In the genomic region with DNA sequence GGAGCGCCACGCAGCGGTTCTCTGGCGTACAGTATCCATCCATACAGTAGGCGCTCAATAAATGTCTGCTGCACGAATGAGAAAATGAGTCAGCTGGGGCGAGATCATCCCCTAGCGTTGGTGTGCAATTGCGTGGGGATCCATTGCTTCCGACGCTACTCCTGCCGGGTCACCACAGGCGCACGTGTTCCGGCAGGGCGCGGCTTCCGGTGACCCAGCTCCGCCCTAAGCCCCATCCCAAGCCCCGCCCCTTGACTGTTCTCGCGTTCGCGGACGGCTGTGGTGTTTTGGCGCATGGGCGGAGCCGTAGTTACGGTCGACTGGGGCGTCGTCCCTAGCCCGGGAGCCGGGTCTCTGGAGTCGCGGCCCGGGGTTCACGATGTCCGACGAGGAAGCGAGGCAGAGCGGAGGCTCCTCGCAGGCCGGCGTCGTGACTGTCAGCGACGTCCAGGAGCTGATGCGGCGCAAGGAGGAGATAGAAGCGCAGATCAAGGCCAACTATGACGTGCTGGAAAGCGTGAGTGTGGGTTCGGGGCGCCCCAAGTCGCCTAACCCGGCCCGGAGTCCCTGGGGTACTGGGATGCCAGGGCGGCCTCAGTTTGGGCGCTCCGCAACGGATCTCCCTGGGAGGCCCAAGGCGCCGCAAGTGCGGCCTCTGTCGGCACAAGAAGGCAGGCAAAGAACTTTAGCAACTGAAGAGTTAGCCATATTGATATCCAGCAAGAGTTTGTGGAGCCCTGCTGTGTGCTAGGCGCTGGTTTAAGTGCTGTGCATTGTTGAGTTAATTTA, we compare ENCODE assay signal across 1 cellular context.
TF ChIP-seq lines count a peak whose summit lies in the region.

A gene with protein sequence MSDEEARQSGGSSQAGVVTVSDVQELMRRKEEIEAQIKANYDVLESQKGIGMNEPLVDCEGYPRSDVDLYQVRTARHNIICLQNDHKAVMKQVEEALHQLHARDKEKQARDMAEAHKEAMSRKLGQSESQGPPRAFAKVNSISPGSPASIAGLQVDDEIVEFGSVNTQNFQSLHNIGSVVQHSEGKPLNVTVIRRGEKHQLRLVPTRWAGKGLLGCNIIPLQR (plus strand): TSS at position 313 of the 789 bp plus-strand sequence. CDS start 67 bp downstream, at position 380.

TF ChIP-seq in H1, 55 proteins besides CTCF, POLR2A, EP300 and RAD21 (continues in another document):
- TF ChIP-seq, protein P1, sequence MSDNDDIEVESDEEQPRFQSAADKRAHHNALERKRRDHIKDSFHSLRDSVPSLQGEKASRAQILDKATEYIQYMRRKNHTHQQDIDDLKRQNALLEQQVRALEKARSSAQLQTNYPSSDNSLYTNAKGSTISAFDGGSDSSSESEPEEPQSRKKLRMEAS (IDR thresholded peaks at IDR 0.05) = peak; percentile 99
- no peak for TF ChIP-seq RNF2 (IDR thresholded peaks at IDR 0.05; ENCODE audit: borderline replicate concordance, low read depth, low read length, missing control alignments, poor library complexity, severe bottlenecking)
- no peak for TF ChIP-seq ZNF274 (IDR thresholded peaks at IDR 0.05; ENCODE audit: borderline replicate concordance, extremely low read depth, low read length)
- peak in 1 of 2 experiments; percentile 71; a peak in 2 of 4 replicates for TF ChIP-seq HDAC2 (IDR thresholded peaks at IDR 0.05; ENCODE audit: borderline replicate concordance in 1 of 2, low read depth in 2 of 2, low read length in 2 of 2)
- TF ChIP-seq USF2 (IDR thresholded peaks at IDR 0.05; ENCODE audit: low read length) = peak; percentile 80
- TF ChIP-seq SAP30 (IDR thresholded peaks at IDR 0.05; ENCODE audit: insufficient read depth, insufficient replicate concordance, low read length) = no peak
- TF ChIP-seq SRF (IDR thresholded peaks at IDR 0.05; ENCODE audit: low read depth, low read length) = no peak
- TF ChIP-seq SUZ12 (IDR thresholded peaks at IDR 0.05; ENCODE audit: low read length) = no peak
- TF ChIP-seq RBBP5 (IDR thresholded peaks at IDR 0.05; ENCODE audit: borderline replicate concordance, low read depth, low read length) = no peak
- no peak for TF ChIP-seq HDAC6 (IDR thresholded peaks at IDR 0.05; ENCODE audit: low read depth, low read length)
- no peak for TF ChIP-seq KDM5A (IDR thresholded peaks at IDR 0.05; ENCODE audit: low read length)
- TF ChIP-seq TEAD4 (IDR thresholded peaks at IDR 0.05; ENCODE audit: low read depth, low read length) = peak; percentile 53; the same call in 1 of the 2 replicates
- no peak for TF ChIP-seq BRCA1 (IDR thresholded peaks at IDR 0.05; ENCODE audit: low read depth, low read length)
- TF ChIP-seq YY1 (IDR thresholded peaks at IDR 0.05; ENCODE audit: low read depth, low read length) = peak; percentile 85
- no peak for TF ChIP-seq FOSL1 (IDR thresholded peaks at IDR 0.05; ENCODE audit: insufficient read depth, low read depth, low read length)
- TF ChIP-seq SP1 (IDR thresholded peaks at IDR 0.05; ENCODE audit: low read depth, low read length) = peak; percentile 78; the same call in 1 of the 2 replicates
- peak; percentile 69; the same call in 1 of the 2 replicates for TF ChIP-seq TAF1 (IDR thresholded peaks at IDR 0.05; ENCODE audit: low read depth, low read length)
- TF ChIP-seq JUN (IDR thresholded peaks at IDR 0.05; ENCODE audit: low read depth, low read length) = 0 out of 2 replicates have a peak, but pooled peaks have one; percentile 24
- TF ChIP-seq GTF2F1 (IDR thresholded peaks at IDR 0.05; ENCODE audit: borderline replicate concordance, low read depth, low read length) = no peak
- no peak for TF ChIP-seq EGR1 (IDR thresholded peaks at IDR 0.05; ENCODE audit: borderline replicate concordance, low read depth, low read length)
- TF ChIP-seq BCL11A (IDR thresholded peaks at IDR 0.05; ENCODE audit: low read depth in 2 of 2, low read length in 2 of 2) = peak; percentile 56
- TF ChIP-seq, protein P2, sequence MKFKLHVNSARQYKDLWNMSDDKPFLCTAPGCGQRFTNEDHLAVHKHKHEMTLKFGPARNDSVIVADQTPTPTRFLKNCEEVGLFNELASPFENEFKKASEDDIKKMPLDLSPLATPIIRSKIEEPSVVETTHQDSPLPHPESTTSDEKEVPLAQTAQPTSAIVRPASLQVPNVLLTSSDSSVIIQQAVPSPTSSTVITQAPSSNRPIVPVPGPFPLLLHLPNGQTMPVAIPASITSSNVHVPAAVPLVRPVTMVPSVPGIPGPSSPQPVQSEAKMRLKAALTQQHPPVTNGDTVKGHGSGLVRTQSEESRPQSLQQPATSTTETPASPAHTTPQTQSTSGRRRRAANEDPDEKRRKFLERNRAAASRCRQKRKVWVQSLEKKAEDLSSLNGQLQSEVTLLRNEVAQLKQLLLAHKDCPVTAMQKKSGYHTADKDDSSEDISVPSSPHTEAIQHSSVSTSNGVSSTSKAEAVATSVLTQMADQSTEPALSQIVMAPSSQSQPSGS (IDR thresholded peaks at IDR 0.05; ENCODE audit: low read length) = no peak; the same call in 1 of the 2 replicates
- no peak for TF ChIP-seq CBX8 (IDR thresholded peaks at IDR 0.05; ENCODE audit: borderline replicate concordance, low read depth, low read length)
- peak; percentile 72 for TF ChIP-seq TBP (IDR thresholded peaks at IDR 0.05; ENCODE audit: low read depth, low read length)
- 0 out of 2 replicates have a peak, but pooled peaks have one; percentile 22 for TF ChIP-seq SP4 (IDR thresholded peaks at IDR 0.05; ENCODE audit: low read length)
- TF ChIP-seq NRF1 (IDR thresholded peaks at IDR 0.05; ENCODE audit: low read depth, low read length) = no peak
- no peak for TF ChIP-seq RXRA (IDR thresholded peaks at IDR 0.05; ENCODE audit: insufficient read depth, low read depth, low read length)
- TF ChIP-seq CREB1 (IDR thresholded peaks at IDR 0.05) = peak; percentile 52
- no peak for TF ChIP-seq RFX5 (IDR thresholded peaks at IDR 0.05; ENCODE audit: borderline replicate concordance, low read depth, low read length)
- no peak for TF ChIP-seq CTBP2 (IDR thresholded peaks at IDR 0.05; ENCODE audit: borderline replicate concordance, insufficient read depth, insufficient read length, low read length)
- peak; percentile 22 to 53; a peak in 2 of 4 replicates for TF ChIP-seq SIN3A (conservative IDR thresholded peaks at IDR 0.05 in 1 of 2, IDR thresholded peaks at IDR 0.05 in 1 of 2; ENCODE audit: low read depth in 1 of 2, low read length in 2 of 2)
- no peak for TF ChIP-seq SP2 (IDR thresholded peaks at IDR 0.05; ENCODE audit: low read length)
- TF ChIP-seq ASH2L (IDR thresholded peaks at IDR 0.05; ENCODE audit: low read length) = peak; percentile 98
- TF ChIP-seq TCF12 (IDR thresholded peaks at IDR 0.05; ENCODE audit: low read depth, low read length) = 0 out of 2 replicates have a peak, but pooled peaks have one; percentile 50
- no peak for TF ChIP-seq CHD1 (IDR thresholded peaks at IDR 0.05; ENCODE audit: low read depth, low read length)
- no peak for TF ChIP-seq EZH2 (IDR thresholded peaks at IDR 0.05; ENCODE audit: low read depth, low read length, severe bottlenecking)
- TF ChIP-seq, protein P3, sequence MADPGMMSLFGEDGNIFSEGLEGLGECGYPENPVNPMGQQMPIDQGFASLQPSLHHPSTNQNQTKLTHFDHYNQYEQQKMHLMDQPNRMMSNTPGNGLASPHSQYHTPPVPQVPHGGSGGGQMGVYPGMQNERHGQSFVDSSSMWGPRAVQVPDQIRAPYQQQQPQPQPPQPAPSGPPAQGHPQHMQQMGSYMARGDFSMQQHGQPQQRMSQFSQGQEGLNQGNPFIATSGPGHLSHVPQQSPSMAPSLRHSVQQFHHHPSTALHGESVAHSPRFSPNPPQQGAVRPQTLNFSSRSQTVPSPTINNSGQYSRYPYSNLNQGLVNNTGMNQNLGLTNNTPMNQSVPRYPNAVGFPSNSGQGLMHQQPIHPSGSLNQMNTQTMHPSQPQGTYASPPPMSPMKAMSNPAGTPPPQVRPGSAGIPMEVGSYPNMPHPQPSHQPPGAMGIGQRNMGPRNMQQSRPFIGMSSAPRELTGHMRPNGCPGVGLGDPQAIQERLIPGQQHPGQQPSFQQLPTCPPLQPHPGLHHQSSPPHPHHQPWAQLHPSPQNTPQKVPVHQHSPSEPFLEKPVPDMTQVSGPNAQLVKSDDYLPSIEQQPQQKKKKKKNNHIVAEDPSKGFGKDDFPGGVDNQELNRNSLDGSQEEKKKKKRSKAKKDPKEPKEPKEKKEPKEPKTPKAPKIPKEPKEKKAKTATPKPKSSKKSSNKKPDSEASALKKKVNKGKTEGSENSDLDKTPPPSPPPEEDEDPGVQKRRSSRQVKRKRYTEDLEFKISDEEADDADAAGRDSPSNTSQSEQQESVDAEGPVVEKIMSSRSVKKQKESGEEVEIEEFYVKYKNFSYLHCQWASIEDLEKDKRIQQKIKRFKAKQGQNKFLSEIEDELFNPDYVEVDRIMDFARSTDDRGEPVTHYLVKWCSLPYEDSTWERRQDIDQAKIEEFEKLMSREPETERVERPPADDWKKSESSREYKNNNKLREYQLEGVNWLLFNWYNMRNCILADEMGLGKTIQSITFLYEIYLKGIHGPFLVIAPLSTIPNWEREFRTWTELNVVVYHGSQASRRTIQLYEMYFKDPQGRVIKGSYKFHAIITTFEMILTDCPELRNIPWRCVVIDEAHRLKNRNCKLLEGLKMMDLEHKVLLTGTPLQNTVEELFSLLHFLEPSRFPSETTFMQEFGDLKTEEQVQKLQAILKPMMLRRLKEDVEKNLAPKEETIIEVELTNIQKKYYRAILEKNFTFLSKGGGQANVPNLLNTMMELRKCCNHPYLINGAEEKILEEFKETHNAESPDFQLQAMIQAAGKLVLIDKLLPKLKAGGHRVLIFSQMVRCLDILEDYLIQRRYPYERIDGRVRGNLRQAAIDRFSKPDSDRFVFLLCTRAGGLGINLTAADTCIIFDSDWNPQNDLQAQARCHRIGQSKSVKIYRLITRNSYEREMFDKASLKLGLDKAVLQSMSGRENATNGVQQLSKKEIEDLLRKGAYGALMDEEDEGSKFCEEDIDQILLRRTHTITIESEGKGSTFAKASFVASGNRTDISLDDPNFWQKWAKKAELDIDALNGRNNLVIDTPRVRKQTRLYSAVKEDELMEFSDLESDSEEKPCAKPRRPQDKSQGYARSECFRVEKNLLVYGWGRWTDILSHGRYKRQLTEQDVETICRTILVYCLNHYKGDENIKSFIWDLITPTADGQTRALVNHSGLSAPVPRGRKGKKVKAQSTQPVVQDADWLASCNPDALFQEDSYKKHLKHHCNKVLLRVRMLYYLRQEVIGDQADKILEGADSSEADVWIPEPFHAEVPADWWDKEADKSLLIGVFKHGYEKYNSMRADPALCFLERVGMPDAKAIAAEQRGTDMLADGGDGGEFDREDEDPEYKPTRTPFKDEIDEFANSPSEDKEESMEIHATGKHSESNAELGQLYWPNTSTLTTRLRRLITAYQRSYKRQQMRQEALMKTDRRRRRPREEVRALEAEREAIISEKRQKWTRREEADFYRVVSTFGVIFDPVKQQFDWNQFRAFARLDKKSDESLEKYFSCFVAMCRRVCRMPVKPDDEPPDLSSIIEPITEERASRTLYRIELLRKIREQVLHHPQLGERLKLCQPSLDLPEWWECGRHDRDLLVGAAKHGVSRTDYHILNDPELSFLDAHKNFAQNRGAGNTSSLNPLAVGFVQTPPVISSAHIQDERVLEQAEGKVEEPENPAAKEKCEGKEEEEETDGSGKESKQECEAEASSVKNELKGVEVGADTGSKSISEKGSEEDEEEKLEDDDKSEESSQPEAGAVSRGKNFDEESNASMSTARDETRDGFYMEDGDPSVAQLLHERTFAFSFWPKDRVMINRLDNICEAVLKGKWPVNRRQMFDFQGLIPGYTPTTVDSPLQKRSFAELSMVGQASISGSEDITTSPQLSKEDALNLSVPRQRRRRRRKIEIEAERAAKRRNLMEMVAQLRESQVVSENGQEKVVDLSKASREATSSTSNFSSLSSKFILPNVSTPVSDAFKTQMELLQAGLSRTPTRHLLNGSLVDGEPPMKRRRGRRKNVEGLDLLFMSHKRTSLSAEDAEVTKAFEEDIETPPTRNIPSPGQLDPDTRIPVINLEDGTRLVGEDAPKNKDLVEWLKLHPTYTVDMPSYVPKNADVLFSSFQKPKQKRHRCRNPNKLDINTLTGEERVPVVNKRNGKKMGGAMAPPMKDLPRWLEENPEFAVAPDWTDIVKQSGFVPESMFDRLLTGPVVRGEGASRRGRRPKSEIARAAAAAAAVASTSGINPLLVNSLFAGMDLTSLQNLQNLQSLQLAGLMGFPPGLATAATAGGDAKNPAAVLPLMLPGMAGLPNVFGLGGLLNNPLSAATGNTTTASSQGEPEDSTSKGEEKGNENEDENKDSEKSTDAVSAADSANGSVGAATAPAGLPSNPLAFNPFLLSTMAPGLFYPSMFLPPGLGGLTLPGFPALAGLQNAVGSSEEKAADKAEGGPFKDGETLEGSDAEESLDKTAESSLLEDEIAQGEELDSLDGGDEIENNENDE (IDR thresholded peaks at IDR 0.05; ENCODE audit: insufficient replicate concordance, low read length) = no peak
- TF ChIP-seq POLR2AphosphoS5 (IDR thresholded peaks at IDR 0.05; ENCODE audit: low read depth, low read length) = peak; percentile 45; the same call in 1 of the 2 replicates
- no peak for TF ChIP-seq POU5F1 (IDR thresholded peaks at IDR 0.05; ENCODE audit: low read depth, low read length)
- peak; percentile 4; the same call in 1 of the 2 replicates for TF ChIP-seq KDM1A (IDR thresholded peaks at IDR 0.05; ENCODE audit: borderline replicate concordance, low read length)
- TF ChIP-seq CBX5 (IDR thresholded peaks at IDR 0.05; ENCODE audit: low read depth, low read length) = no peak
- TF ChIP-seq PHF8 (conservative IDR thresholded peaks at IDR 0.05; ENCODE audit: low read depth, low read length) = peak; percentile 79
- TF ChIP-seq SIRT6 (IDR thresholded peaks at IDR 0.05; ENCODE audit: low read length) = no peak
- peak; percentile 27 for TF ChIP-seq TAF7 (optimal IDR thresholded peaks at IDR 0.05; ENCODE audit: borderline replicate concordance, low read depth, low read length)
- peak; percentile 73 for TF ChIP-seq CHD2 (IDR thresholded peaks at IDR 0.05; ENCODE audit: low read length)
- TF ChIP-seq BACH1 (IDR thresholded peaks at IDR 0.05; ENCODE audit: low read length) = peak; percentile 95
- TF ChIP-seq CEBPB (IDR thresholded peaks at IDR 0.05; ENCODE audit: low read depth, low read length) = no peak
- peak; percentile 95 for TF ChIP-seq E2F6 (IDR thresholded peaks at IDR 0.05)
- peak; percentile 57; the same call in 1 of the 2 replicates for TF ChIP-seq ATF3 (IDR thresholded peaks at IDR 0.05; ENCODE audit: insufficient read depth, low read depth, low read length)
- TF ChIP-seq JUND (IDR thresholded peaks at IDR 0.05; ENCODE audit: low read length) = peak; percentile 58; the same call in 1 of the 2 replicates
- TF ChIP-seq GABPA (IDR thresholded peaks at IDR 0.05; ENCODE audit: borderline replicate concordance, insufficient read depth, low read length) = peak; percentile 84; the same call in 1 of the 2 replicates
